In the genomic region with DNA sequence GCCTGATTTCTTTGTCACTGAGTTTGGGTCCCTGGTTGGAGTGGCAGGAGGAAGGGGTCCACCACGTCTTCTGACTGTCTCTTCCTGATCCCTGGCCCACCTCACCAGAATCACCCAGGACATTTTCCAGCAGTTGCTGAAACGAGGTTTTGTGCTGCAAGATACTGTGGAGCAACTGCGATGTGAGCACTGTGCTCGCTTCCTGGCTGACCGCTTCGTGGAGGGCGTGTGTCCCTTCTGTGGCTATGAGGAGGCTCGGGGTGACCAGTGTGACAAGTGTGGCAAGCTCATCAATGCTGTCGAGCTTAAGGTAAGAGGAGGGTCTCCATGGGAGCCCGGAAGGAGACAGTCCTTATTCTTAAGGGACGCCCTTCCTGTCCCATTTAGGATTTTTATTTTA, we compare ENCODE assay signal across 1 cellular context.
TF ChIP-seq lines count a peak whose summit lies in the region.

No MANE protein-coding gene starts in this region.

TF ChIP-seq in K562, 482 proteins besides CTCF, POLR2A, EP300 and RAD21:
- TF ChIP-seq POLR2G (IDR thresholded peaks at IDR 0.05; ENCODE audit: low read depth, low read length), result peak; percentile 30; the same call in 1 of the 2 replicates
- no peak for TF ChIP-seq HNRNPLL (IDR thresholded peaks at IDR 0.05; ENCODE audit: low read depth, low read length, poor library complexity, severe bottlenecking)
